8 cellular contexts compared by ENCODE assay signal in the genomic region with DNA sequence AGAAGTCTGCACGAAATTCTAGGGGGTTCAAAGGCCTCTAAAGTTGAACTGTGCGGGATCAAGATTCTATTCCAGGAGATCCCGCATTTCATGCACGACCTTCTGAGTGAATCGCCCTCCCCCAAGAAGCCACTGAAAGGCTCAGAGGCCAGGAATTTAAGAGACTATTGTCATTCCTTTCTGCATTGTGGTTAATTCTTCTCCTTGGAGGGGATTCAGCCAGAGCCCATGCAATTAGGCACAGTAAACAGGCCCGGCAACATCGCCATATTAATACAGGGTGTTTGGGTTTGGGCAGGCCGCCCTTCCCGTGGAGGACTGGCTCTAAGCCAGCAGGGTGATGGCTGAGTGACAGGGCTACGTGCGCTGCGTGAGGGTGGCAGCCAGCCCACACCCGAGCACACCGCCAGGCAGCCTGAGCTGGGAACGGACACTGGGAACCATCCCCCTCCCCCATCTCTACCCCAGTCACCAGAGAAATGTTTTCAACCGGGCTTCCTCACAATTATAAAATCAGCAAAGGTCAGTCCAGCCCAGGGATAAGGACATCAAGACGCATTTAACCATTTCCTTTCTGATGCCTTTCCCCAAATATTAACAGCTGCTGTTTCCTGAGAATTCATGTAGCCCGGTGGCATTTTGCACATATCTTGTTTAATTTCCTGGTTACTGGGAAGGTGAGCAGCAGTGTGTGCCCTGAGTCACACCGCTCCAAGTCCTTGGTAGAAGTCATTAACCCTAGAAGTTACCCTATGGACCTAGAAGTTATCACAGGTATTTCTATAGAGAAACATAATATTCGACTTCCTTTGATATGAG. TPM values are rescaled to one million over a fixed set of nuclear protein-coding genes. Genes with fewer than 3 reads are reported as not detected.
DNase-seq lines count a peak whose midpoint lies in the region; ATAC-seq and TF ChIP-seq lines count a peak whose summit lies in the region.

No MANE protein-coding gene starts in this region.

- TF ChIP-seq CTCF in cardiac muscle cell (IDR thresholded peaks at IDR 0.05; ENCODE audit: low read depth, low read length): no peak

- H3K4me3 Mint-ChIP-seq in CD8-positive, alpha-beta memory T cell: no peak overlapping the region
- H3K4me3 Mint-ChIP-seq in stimulated activated naive B cell treated with anti-CD40 and anti-IgM and Interleukin-4, amounts not matched to agents 10 μg/mL and 1 μg/mL and 100 μg/mL, for 72 hours: peak overlapping the region in 1 of 2 donors; percentile 54
- no peak overlapping the region for H3K4me3 Mint-ChIP-seq in activated CD8-positive, alpha-beta memory T cell treated with anti-CD3 and anti-CD28 coated beads, Interleukin-2, amount 10 ng/mL, durations not matched to agents 7 days and 5 days

- no peak for ATAC-seq in stimulated activated naive B cell treated with anti-CD40 and anti-IgM and Interleukin-4, amounts not matched to agents 10 μg/mL and 1 μg/mL and 100 μg/mL, for 72 hours (replicated peaks)
- ATAC-seq in activated CD8-positive, alpha-beta memory T cell treated with anti-CD3 and anti-CD28 coated beads, Interleukin-2, amount 10 ng/mL, durations not matched to agents 7 days and 5 days: no peak
- ATAC-seq in HG03139 (IDR thresholded peaks at IDR 0.05; ENCODE audit: unreplicated experiment): no peak

- no peaks in the 10 kb centered on the region for H3K4me1 ChIP-seq in CD8-positive, alpha-beta memory T cell (ENCODE audit: insufficient read depth, low read length)
- peaks cover 76% of the 10 kb centered on the region for H3K4me1 ChIP-seq in HUES6 (ENCODE audit: control insufficient read depth, insufficient read depth, low read length)
- peaks cover 12% of the 10 kb centered on the region for H3K4me1 ChIP-seq in SJSA1 (replicated peaks)
- peaks cover 70% of the 10 kb centered on the region for H3K4me1 ChIP-seq in cardiac muscle cell (ENCODE audit: low read depth)
- peaks cover 6% of the 10 kb centered on the region for H3K4me1 ChIP-seq in rectal smooth muscle tissue (ENCODE audit: control insufficient read depth, insufficient read depth, low read length)

- no peak for DNase-seq in CD8-positive, alpha-beta memory T cell
- DNase-seq in SJSA1 (ENCODE audit: low read depth in 1 of 2, low spot score in 2 of 2): peak; percentile 53 to 59
- DNase-seq in cardiac muscle cell (ENCODE audit: low read depth in 1 of 2, low spot score in 1 of 2): peak; percentile 77 to 91
- DNase-seq in stimulated activated naive B cell treated with anti-CD40 and anti-IgM and Interleukin-4, amounts not matched to agents 10 μg/mL and 1 μg/mL and 100 μg/mL, for 72 hours: no peak
- no peak for DNase-seq in activated CD8-positive, alpha-beta memory T cell treated with anti-CD3 and anti-CD28 coated beads, Interleukin-2, amount 10 ng/mL, durations not matched to agents 7 days and 5 days

- H3K36me3 ChIP-seq in CD8-positive, alpha-beta memory T cell (ENCODE audit: insufficient read depth, low read length): no peaks in the 10 kb centered on the region
- no peaks in the 10 kb centered on the region for H3K36me3 ChIP-seq in HUES6 (ENCODE audit: control insufficient read depth, insufficient read depth, low read length)
- H3K36me3 ChIP-seq in SJSA1: no peaks in the 10 kb centered on the region
- no peaks in the 10 kb centered on the region for H3K36me3 ChIP-seq in cardiac muscle cell
- H3K36me3 ChIP-seq in rectal smooth muscle tissue (ENCODE audit: control insufficient read depth, insufficient read depth, low read length): no peaks in the 10 kb centered on the region

- H3K27ac ChIP-seq in CD8-positive, alpha-beta memory T cell (ENCODE audit: low read depth, low read length): peak overlapping the region; percentile 14
- H3K27ac ChIP-seq in HUES6 (ENCODE audit: low read depth, low read length) (peak overlapping the region; percentile 82), SJSA1 (no peak overlapping the region), cardiac muscle cell (peak overlapping the region; percentile 91), rectal smooth muscle tissue (ENCODE audit: low read depth, low read length) (peak overlapping the region; percentile 70)

- no peaks in the 10 kb centered on the region for H3K36me3 Mint-ChIP-seq in CD8-positive, alpha-beta memory T cell
- no peaks in the 10 kb centered on the region for H3K36me3 Mint-ChIP-seq in stimulated activated naive B cell treated with anti-CD40 and anti-IgM and Interleukin-4, amounts not matched to agents 10 μg/mL and 1 μg/mL and 100 μg/mL, for 72 hours
- H3K36me3 Mint-ChIP-seq in activated CD8-positive, alpha-beta memory T cell treated with anti-CD3 and anti-CD28 coated beads, Interleukin-2, amount 10 ng/mL, durations not matched to agents 7 days and 5 days: peaks cover 2% of the 10 kb centered on the region

- CTCF ChIA-PET in CD8-positive, alpha-beta memory T cell (lab: Charles Lee): no interaction called here
- CTCF ChIA-PET in activated CD8-positive, alpha-beta memory T cell treated with anti-CD3 and anti-CD28 coated beads, Interleukin-2, amount 10 ng/mL, durations not matched to agents 7 days and 5 days (lab: Charles Lee): no interaction called here

- H3K9me3 Mint-ChIP-seq in CD8-positive, alpha-beta memory T cell: peaks cover 0 to 3% (median 0%) of the 10 kb centered on the region in 5 donors
- H3K9me3 Mint-ChIP-seq in stimulated activated naive B cell treated with anti-CD40 and anti-IgM and Interleukin-4, amounts not matched to agents 10 μg/mL and 1 μg/mL and 100 μg/mL, for 72 hours: no peaks in the 10 kb centered on the region
- H3K9me3 Mint-ChIP-seq in activated CD8-positive, alpha-beta memory T cell treated with anti-CD3 and anti-CD28 coated beads, Interleukin-2, amount 10 ng/mL, durations not matched to agents 7 days and 5 days (ENCODE audit: low read depth): no peaks in the 10 kb centered on the region

- no peak overlapping the region for H3K4me3 ChIP-seq in CD8-positive, alpha-beta memory T cell (ENCODE audit: low read length)
- H3K4me3 ChIP-seq in HUES6 (ENCODE audit: low read depth, low read length) (peak overlapping the region; percentile 46), SJSA1 (no peak overlapping the region), cardiac muscle cell (no peak overlapping the region), rectal smooth muscle tissue (ENCODE audit: low read length) (peak overlapping the region; percentile 48)

- no peaks in the 10 kb centered on the region for H3K27me3 ChIP-seq in CD8-positive, alpha-beta memory T cell (ENCODE audit: insufficient read depth, low read length, poor library complexity, severe bottlenecking)
- H3K27me3 ChIP-seq in HUES6 (ENCODE audit: control insufficient read depth, insufficient read depth, low read length): no peaks in the 10 kb centered on the region
- no peaks in the 10 kb centered on the region for H3K27me3 ChIP-seq in SJSA1 (replicated peaks)
- H3K27me3 ChIP-seq in cardiac muscle cell: no peaks in the 10 kb centered on the region
- no peaks in the 10 kb centered on the region for H3K27me3 ChIP-seq in rectal smooth muscle tissue (ENCODE audit: control insufficient read depth, insufficient read depth, low read length)

- H3K9ac ChIP-seq in HUES6 (ENCODE audit: low read length) (peak overlapping the region; percentile 53), rectal smooth muscle tissue (ENCODE audit: low read length) (no peak overlapping the region)

- no peaks in the 10 kb centered on the region for H3K27me3 Mint-ChIP-seq in CD8-positive, alpha-beta memory T cell
- H3K27me3 Mint-ChIP-seq in stimulated activated naive B cell treated with anti-CD40 and anti-IgM and Interleukin-4, amounts not matched to agents 10 μg/mL and 1 μg/mL and 100 μg/mL, for 72 hours: peaks cover 10 to 16% of the 10 kb centered on the region in 2 donors
- no peaks in the 10 kb centered on the region for H3K27me3 Mint-ChIP-seq in activated CD8-positive, alpha-beta memory T cell treated with anti-CD3 and anti-CD28 coated beads, Interleukin-2, amount 10 ng/mL, durations not matched to agents 7 days and 5 days

- H3K9me3 ChIP-seq in CD8-positive, alpha-beta memory T cell (ENCODE audit: low read length): no peaks in the 10 kb centered on the region
- H3K9me3 ChIP-seq in HUES6 (ENCODE audit: control insufficient read depth, insufficient read depth, low read depth, low read length) (no peaks in the 10 kb centered on the region), SJSA1 (replicated peaks) (no peaks in the 10 kb centered on the region), cardiac muscle cell (ENCODE audit: low read depth) (no peaks in the 10 kb centered on the region)

- POLR2A ChIA-PET in CD8-positive, alpha-beta memory T cell (lab: Charles Lee): no interaction called here

- H3K4me1 Mint-ChIP-seq in CD8-positive, alpha-beta memory T cell: no peaks in the 10 kb centered on the region
- peaks cover 0 to 6% of the 10 kb centered on the region in 2 donors for H3K4me1 Mint-ChIP-seq in stimulated activated naive B cell treated with anti-CD40 and anti-IgM and Interleukin-4, amounts not matched to agents 10 μg/mL and 1 μg/mL and 100 μg/mL, for 72 hours
- H3K4me1 Mint-ChIP-seq in activated CD8-positive, alpha-beta memory T cell treated with anti-CD3 and anti-CD28 coated beads, Interleukin-2, amount 10 ng/mL, durations not matched to agents 7 days and 5 days: no peaks in the 10 kb centered on the region

- H3K27ac Mint-ChIP-seq in CD8-positive, alpha-beta memory T cell: no peak overlapping the region
- no peak overlapping the region for H3K27ac Mint-ChIP-seq in stimulated activated naive B cell treated with anti-CD40 and anti-IgM and Interleukin-4, amounts not matched to agents 10 μg/mL and 1 μg/mL and 100 μg/mL, for 72 hours
- no peak overlapping the region for H3K27ac Mint-ChIP-seq in activated CD8-positive, alpha-beta memory T cell treated with anti-CD3 and anti-CD28 coated beads, Interleukin-2, amount 10 ng/mL, durations not matched to agents 7 days and 5 days

RNA-seq across cellular contexts. Expression of gene EGLN3, which starts 12.5 kb away (rescaled TPM):
- total RNA-seq in CD8-positive, alpha-beta memory T cell: 1 to 10 TPM; 1.6 to 2.1 TPM
- polyA plus RNA-seq in CD8-positive, alpha-beta memory T cell: 2.5 TPM
- total RNA-seq in SJSA1 (2014; rRNA removed; shearing (Covaris generic)): 1.8 and 3.1 TPM in 2 replicates
- 26.6 and 30.3 TPM in 2 replicates for total RNA-seq in cardiac muscle cell
- polyA plus RNA-seq in cardiac muscle cell: 33.1 and 38.3 TPM in 2 replicates
- total RNA-seq in activated CD8-positive, alpha-beta memory T cell treated with anti-CD3 and anti-CD28 coated beads, Interleukin-2, amount 10 ng/mL, durations not matched to agents 7 days and 5 days: 1 to 10 TPM; 4.3 to 5.0 TPM

Comparison
In these comparisons a context has a peak if more than half of its experiments do, and no peak if none do; other contexts are left out.
1. DNase-seq: peak in SJSA1 (2 of 2) and cardiac muscle cell (2 of 2); none in CD8-positive, alpha-beta memory T cell (0 of 5), stimulated activated naive B cell treated with anti-CD40 and anti-IgM and Interleukin-4, amounts not matched to agents 10 μg/mL and 1 μg/mL and 100 μg/mL, for 72 hours (single experiment) and activated CD8-positive, alpha-beta memory T cell treated with anti-CD3 and anti-CD28 coated beads, Interleukin-2, amount 10 ng/mL, durations not matched to agents 7 days and 5 days (single experiment).
2. H3K4me3 ChIP-seq: peak in HUES6 (single experiment) and rectal smooth muscle tissue (single experiment); none in CD8-positive, alpha-beta memory T cell (single experiment), SJSA1 (single experiment) and cardiac muscle cell (single experiment).